In the genomic region with DNA sequence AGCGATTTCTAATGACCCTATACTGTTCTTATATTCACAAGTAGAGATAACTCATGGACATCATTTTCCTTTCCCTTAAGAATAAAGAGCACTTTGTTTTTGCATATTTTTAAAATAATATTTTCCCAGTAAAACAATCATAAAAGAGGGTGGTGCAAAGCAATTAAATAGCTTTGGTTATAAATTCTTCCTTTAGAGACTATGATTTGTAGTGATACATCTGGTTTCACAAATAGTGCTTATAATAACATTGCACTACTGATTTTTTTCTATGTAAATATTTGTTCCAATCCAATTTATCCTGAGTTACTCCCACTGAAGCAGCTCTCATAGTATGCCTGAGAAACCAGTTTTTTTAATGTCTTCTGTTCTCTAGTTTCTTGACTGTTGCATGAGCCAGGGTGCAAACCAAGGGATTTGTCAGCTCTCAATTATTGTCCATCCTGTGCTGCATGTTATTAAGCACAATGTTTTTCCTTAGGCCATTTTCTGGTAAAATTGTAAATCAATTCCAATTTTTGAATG, we compare ENCODE assay signal across 24 cellular contexts.
DNase-seq lines count a peak whose midpoint lies in the region; ATAC-seq, FAIRE-seq and TF ChIP-seq lines count a peak whose summit lies in the region.
"Had no signal": no experiment of that assay in that cellular context is flagged by ENCODE, and none has a peak within 500 bp of the region (broad histone marks: within the 10 kb centered on the region; RNA-seq: fewer than 3 reads in every experiment).

No MANE protein-coding gene starts in this region.

- FAIRE-seq in pancreas (lab: Jason Lieb, UNC): peak; percentile 83
- FAIRE-seq: H54 had no signal

- H3K27ac ChIP-seq in epithelial cell of prostate (peak overlapping the region; percentile 48), pancreas (no peak overlapping the region)
- H3K27ac ChIP-seq: BLaER1, heart right ventricle had no signal

- no peak for TF ChIP-seq CTCF in pancreas (IDR thresholded peaks at IDR 0.05)

- peak in 2 of 4 donors; percentile 37 to 42 for ATAC-seq in pancreas
- ATAC-seq: heart right ventricle had no signal

- H3K4me3 ChIP-seq in pancreas: no peak overlapping the region
- H3K4me3 ChIP-seq: BLaER1, heart right ventricle, stomach had no signal

- WGBS in pancreas, 2 donors: 46 to 73% methylated on average over 1 of the region's 1 CpG

- intact Hi-C loops in pancreas (cut with DNase I): no loop called here

- TF ChIP-seq POLR2A in erythroblast (IDR thresholded peaks at IDR 0.05; ENCODE audit: low read length): no peak

- no peaks in the 10 kb centered on the region for H3K27me3 ChIP-seq in pancreas
- H3K27me3 ChIP-seq: BLaER1, heart right ventricle, stomach had no signal

- H3K4me1 ChIP-seq in pancreas: peaks cover 4 to 7% (median 5%) of the 10 kb centered on the region in 3 donors
- H3K4me1 ChIP-seq: BLaER1, Caco-2, heart right ventricle had no signal

- no peaks in the 10 kb centered on the region for H3K9me3 ChIP-seq in pancreas
- H3K9me3 ChIP-seq: BLaER1, Caco-2, stomach had no signal

- no peaks in the 10 kb centered on the region for H3K36me3 ChIP-seq in pancreas
- H3K36me3 ChIP-seq: BLaER1, heart right ventricle, stomach had no signal

- DNase-seq in NCI-H1105 treated with DMSO at 0.1 percent for 48 hours (lab: John Stamatoyannopoulos, UW): peak; percentile 13
- DNase-seq in NCI-H1105 (lab: John Stamatoyannopoulos, UW): no peak
- DNase-seq in NCI-H526 treated with DMSO at 0.1 percent for 48 hours (lab: John Stamatoyannopoulos, UW): peak; percentile 61
- DNase-seq in epithelial cell of prostate (ENCODE audit: low read depth, low spot score): no peak
- DNase-seq in pancreas: no peak
- no peak for DNase-seq in effector CD4-positive, alpha-beta T cell
- no peak for DNase-seq in ureter (ENCODE audit: low spot score)
- no peak for DNase-seq in erythroblast (lab: John Stamatoyannopoulos, UW)
- DNase-seq: activated CD4-positive, alpha-beta T cell treated with anti-CD3 and anti-CD28 coated beads, Interleukin-2, amount 10 ng/mL, durations not matched to agents 7 days and 5 days; activated naive CD4-positive, alpha-beta T cell treated with anti-CD3 and anti-CD28 coated beads for 36 hours; amniotic stem cell; Caco-2; EL; heart right ventricle; Karpas-422; mesendoderm; naive B cell; NCI-H510A; nucleus accumbens; stimulated activated CD8-positive, alpha-beta memory T cell treated with anti-CD3 and anti-CD28 coated beads, Interleukin-4, amount 100 ng/mL, for 48 hours; stomach; trophoblast cell had no signal

Comparison
In these comparisons a context has a peak if more than half of its experiments do, and no peak if none do; other contexts are left out.
1. DNase-seq: peak in NCI-H1105 treated with DMSO at 0.1 percent for 48 hours (single experiment) and NCI-H526 treated with DMSO at 0.1 percent for 48 hours (single experiment); none in NCI-H1105 (single experiment), epithelial cell of prostate (single experiment), pancreas (0 of 6), effector CD4-positive, alpha-beta T cell (single experiment), ureter (single experiment) and erythroblast (0 of 2).